In genomic region chr7:100119701-100120517, GRCh38 we compare ENCODE assay signal across 1 cellular context.
TF ChIP-seq lines count a peak whose summit lies in the region.

No MANE protein-coding gene starts in this region.

TF ChIP-seq in HepG2, 621 proteins besides CTCF, POLR2A, EP300 and RAD21 (continued from another document and continues in another):
- TF ChIP-seq ZNF687 (CRISPR knock-in tag; IDR thresholded peaks at IDR 0.05) (peak; percentile 49), MTA1 (CRISPR knock-in tag; IDR thresholded peaks at IDR 0.05; ENCODE audit: borderline replicate concordance) (no peak), ZNF883 (CRISPR knock-in tag; IDR thresholded peaks at IDR 0.05; ENCODE audit: not compliant biosample characterization) (no peak), SOX13 (IDR thresholded peaks at IDR 0.05) (no peak), SOX13 (CRISPR knock-in tag; conservative IDR thresholded peaks at IDR 0.05 in 1 of 2, IDR thresholded peaks at IDR 0.05 in 1 of 2) (peak in 1 of 2 experiments; percentile 3; a peak in 1 of 4 replicates), MAZ (IDR thresholded peaks at IDR 0.05; ENCODE audit: borderline replicate concordance, low read depth, low read length) (no peak), MAZ (CRISPR knock-in tag; IDR thresholded peaks at IDR 0.05; ENCODE audit: low read depth) (no peak), KDM2A (CRISPR knock-in tag; IDR thresholded peaks at IDR 0.05; ENCODE audit: borderline replicate concordance, low read depth) (no peak), NCOA2 (CRISPR knock-in tag; IDR thresholded peaks at IDR 0.05) (no peak), SSRP1 (CRISPR knock-in tag; IDR thresholded peaks at IDR 0.05) (no peak), ZFY (CRISPR knock-in tag; IDR thresholded peaks at IDR 0.05) (peak; percentile 69; the same call in 1 of the 2 replicates), FIP1L1 (IDR thresholded peaks at IDR 0.05; ENCODE audit: borderline replicate concordance, insufficient read depth, low read depth, low read length) (no peak), ELK4 (CRISPR knock-in tag; IDR thresholded peaks at IDR 0.05; ENCODE audit: borderline replicate concordance) (no peak), IRX3 (CRISPR knock-in tag; IDR thresholded peaks at IDR 0.05; ENCODE audit: borderline replicate concordance, low read depth) (no peak), NPAS2 (CRISPR knock-in tag; IDR thresholded peaks at IDR 0.05; ENCODE audit: borderline replicate concordance) (no peak), TRIM24 (CRISPR knock-in tag; IDR thresholded peaks at IDR 0.05) (no peak), ZFYVE20 (CRISPR knock-in tag; IDR thresholded peaks at IDR 0.05; ENCODE audit: borderline replicate concordance, low read depth) (no peak), JUN (CRISPR knock-in tag; IDR thresholded peaks at IDR 0.05) (no peak), YEATS2 (CRISPR knock-in tag; IDR thresholded peaks at IDR 0.05; ENCODE audit: borderline replicate concordance) (no peak), IRF1 (CRISPR knock-in tag; IDR thresholded peaks at IDR 0.05; ENCODE audit: low read depth) (no peak), KLF12 (CRISPR knock-in tag; IDR thresholded peaks at IDR 0.05; ENCODE audit: borderline replicate concordance) (no peak; the same call in 1 of the 2 replicates), HDAC2 (CRISPR knock-in tag; IDR thresholded peaks at IDR 0.05) (no peak; the same call in 1 of the 2 replicates), ZXDC (CRISPR knock-in tag; IDR thresholded peaks at IDR 0.05) (no peak), EEA1 (CRISPR knock-in tag; IDR thresholded peaks at IDR 0.05; ENCODE audit: borderline replicate concordance) (no peak), SRSF1 (optimal IDR thresholded peaks at IDR 0.05; ENCODE audit: low read depth, low read length) (no peak), ZNF780A (CRISPR knock-in tag; IDR thresholded peaks at IDR 0.05) (no peak), CREM (IDR thresholded peaks at IDR 0.05) (no peak), CREM (CRISPR knock-in tag; IDR thresholded peaks at IDR 0.05) (no peak), ARHGAP35 (CRISPR knock-in tag; IDR thresholded peaks at IDR 0.05; ENCODE audit: borderline replicate concordance) (no peak), ZNF776 (CRISPR knock-in tag; IDR thresholded peaks at IDR 0.05) (no peak), PCBP1 (IDR thresholded peaks at IDR 0.05; ENCODE audit: borderline replicate concordance, low read depth, low read length) (no peak), GATA4 (IDR thresholded peaks at IDR 0.05; ENCODE audit: borderline replicate concordance, low read depth) (no peak), IRF2 (CRISPR knock-in tag; IDR thresholded peaks at IDR 0.05) (no peak), HHEX (CRISPR knock-in tag; IDR thresholded peaks at IDR 0.05) (no peak), MAF1 (CRISPR knock-in tag; IDR thresholded peaks at IDR 0.05; ENCODE audit: borderline replicate concordance) (no peak), TAF15 (IDR thresholded peaks at IDR 0.05; ENCODE audit: low read depth, low read length, poor library complexity, severe bottlenecking) (no peak), ZNF577 (CRISPR knock-in tag; IDR thresholded peaks at IDR 0.05; ENCODE audit: borderline replicate concordance, low read depth) (no peak), ZNF263 (CRISPR knock-in tag; IDR thresholded peaks at IDR 0.05) (no peak), HOXD1 (CRISPR knock-in tag; IDR thresholded peaks at IDR 0.05) (no peak), SCMH1 (CRISPR knock-in tag; IDR thresholded peaks at IDR 0.05; ENCODE audit: borderline replicate concordance) (no peak), PHF21A (CRISPR knock-in tag; IDR thresholded peaks at IDR 0.05) (0 out of 2 replicates have a peak, but pooled peaks have one; percentile 42), POLR2G (IDR thresholded peaks at IDR 0.05; ENCODE audit: low read depth, low read length) (no peak), HOXA5 (CRISPR knock-in tag; IDR thresholded peaks at IDR 0.05) (no peak), FOXJ3 (CRISPR knock-in tag; IDR thresholded peaks at IDR 0.05; ENCODE audit: borderline replicate concordance) (no peak), ZNF3 (CRISPR knock-in tag; IDR thresholded peaks at IDR 0.05) (no peak), ZNF766 (CRISPR knock-in tag; IDR thresholded peaks at IDR 0.05; ENCODE audit: borderline replicate concordance) (no peak), ZNF558 (CRISPR knock-in tag; IDR thresholded peaks at IDR 0.05; ENCODE audit: borderline replicate concordance) (no peak), SYNCRIP (IDR thresholded peaks at IDR 0.05; ENCODE audit: insufficient read depth, low read depth, low read length) (no peak), ZEB1 (IDR thresholded peaks at IDR 0.05; ENCODE audit: insufficient replicate concordance, low read depth) (no peak), JUND (CRISPR knock-in tag; IDR thresholded peaks at IDR 0.05) (no peak), KDM5B (CRISPR knock-in tag; IDR thresholded peaks at IDR 0.05; ENCODE audit: borderline replicate concordance) (no peak), MLXIP (CRISPR knock-in tag; IDR thresholded peaks at IDR 0.05; ENCODE audit: borderline replicate concordance) (no peak), ZNF337 (CRISPR knock-in tag; IDR thresholded peaks at IDR 0.05; ENCODE audit: borderline replicate concordance, low read depth) (no peak), KLF11 (CRISPR knock-in tag; IDR thresholded peaks at IDR 0.05) (no peak), DR1 (CRISPR knock-in tag; IDR thresholded peaks at IDR 0.05) (no peak)
- TF ChIP-seq, protein P1, sequence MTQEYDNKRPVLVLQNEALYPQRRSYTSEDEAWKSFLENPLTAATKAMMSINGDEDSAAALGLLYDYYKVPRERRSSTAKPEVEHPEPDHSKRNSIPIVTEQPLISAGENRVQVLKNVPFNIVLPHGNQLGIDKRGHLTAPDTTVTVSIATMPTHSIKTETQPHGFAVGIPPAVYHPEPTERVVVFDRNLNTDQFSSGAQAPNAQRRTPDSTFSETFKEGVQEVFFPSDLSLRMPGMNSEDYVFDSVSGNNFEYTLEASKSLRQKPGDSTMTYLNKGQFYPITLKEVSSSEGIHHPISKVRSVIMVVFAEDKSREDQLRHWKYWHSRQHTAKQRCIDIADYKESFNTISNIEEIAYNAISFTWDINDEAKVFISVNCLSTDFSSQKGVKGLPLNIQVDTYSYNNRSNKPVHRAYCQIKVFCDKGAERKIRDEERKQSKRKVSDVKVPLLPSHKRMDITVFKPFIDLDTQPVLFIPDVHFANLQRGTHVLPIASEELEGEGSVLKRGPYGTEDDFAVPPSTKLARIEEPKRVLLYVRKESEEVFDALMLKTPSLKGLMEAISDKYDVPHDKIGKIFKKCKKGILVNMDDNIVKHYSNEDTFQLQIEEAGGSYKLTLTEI (CRISPR knock-in tag; conservative IDR thresholded peaks at IDR 0.05) = no peak
- TF ChIP-seq, protein P2, sequence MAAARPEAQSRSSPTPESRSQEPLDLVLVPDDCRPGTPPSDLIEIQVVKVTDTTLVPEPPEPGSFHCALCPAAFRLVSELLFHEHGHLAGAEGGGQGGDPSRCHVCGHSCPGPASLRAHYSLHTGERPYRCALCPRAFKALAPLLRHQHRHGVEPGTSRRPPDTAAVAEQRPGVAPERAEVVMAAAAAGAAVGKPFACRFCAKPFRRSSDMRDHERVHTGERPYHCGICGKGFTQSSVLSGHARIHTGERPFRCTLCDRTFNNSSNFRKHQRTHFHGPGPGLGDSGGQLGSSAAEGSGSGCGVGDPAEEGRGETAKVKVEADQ (CRISPR knock-in tag; IDR thresholded peaks at IDR 0.05; ENCODE audit: borderline replicate concordance) = no peak
